20 cellular contexts compared by ENCODE assay signal in genomic region chr7:88637795-88638194, GRCh38.
"Had no signal": no experiment of that assay in that cellular context is flagged by ENCODE, and none has a peak within 500 bp of the region (broad histone marks: within the 10 kb centered on the region; RNA-seq: fewer than 3 reads in every experiment).

No MANE protein-coding gene starts in this region.

- H3K27me3 ChIP-seq: MG63 had no signal

- H3K4me3 ChIP-seq: MG63 had no signal

- H3K9me3 ChIP-seq: MG63, SK-N-SH had no signal

- H3K27ac ChIP-seq: RWPE1 had no signal

- DNase-seq: IMR-90, Karpas-422, KG1, MG63, NCI-H1092, NCI-H1105 treated with DMSO at 0.1 percent for 48 hours, NCI-H1417 treated with DMSO at 0.1 percent for 48 hours, NCI-H146, NCI-H1694 treated with DMSO at 0.1 percent for 48 hours, NCI-H1930, NCI-H2081, NCI-H2107, NCI-H2227 treated with DMSO at 0.1 percent for 48 hours, NCI-H524, NCI-H526 treated with DMSO at 0.1 percent for 48 hours, NCI-H748 treated with DMSO at 0.1 percent for 48 hours, SHP77, SK-N-SH had no signal

- ATAC-seq: HepG2 had no signal

- H3K36me3 ChIP-seq: MG63 had no signal

- FAIRE-seq: HepG2 had no signal
